9 cellular contexts compared by ENCODE assay signal in the genomic region with DNA sequence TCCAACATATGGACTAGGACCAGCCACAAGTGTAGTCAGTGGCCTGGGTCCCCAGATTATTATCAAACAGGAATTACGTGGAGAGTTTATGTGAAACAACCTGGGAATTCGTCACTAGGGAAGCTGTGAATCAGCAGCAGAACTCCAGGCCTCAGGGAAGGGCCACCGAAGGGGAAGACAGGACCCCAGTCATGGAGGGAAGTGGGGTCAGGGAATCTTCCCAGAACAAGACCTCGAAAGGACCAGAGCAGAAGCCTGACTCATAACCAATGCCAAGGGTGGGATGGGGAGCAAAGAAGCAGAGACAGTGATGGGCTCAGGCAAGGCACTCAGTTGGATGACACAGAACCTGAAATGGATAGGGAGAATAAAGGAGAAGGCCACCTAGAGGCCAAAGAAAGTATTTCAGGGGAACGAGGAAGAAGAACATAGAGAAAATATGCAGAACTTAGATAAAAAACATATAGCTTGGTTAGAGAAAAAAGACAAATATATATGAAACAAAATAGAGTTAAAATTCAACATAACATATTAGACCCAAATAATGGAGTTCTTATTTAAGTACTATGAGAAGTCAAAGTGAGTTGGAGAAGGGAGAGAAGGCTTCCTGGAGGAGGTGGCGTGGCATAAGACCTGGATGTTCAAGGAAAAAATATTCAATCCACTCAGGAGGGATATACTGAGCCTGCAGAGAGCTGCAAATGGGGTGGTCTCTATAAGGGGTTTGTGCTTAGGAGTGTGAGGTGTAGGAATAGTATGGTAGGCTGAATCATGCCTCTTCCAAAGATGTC.
DNase-seq lines count a peak whose midpoint lies in the region; ATAC-seq and TF ChIP-seq lines count a peak whose summit lies in the region.
"Had no signal": no experiment of that assay in that cellular context is flagged by ENCODE, and none has a peak within 500 bp of the region (broad histone marks: within the 10 kb centered on the region; RNA-seq: fewer than 3 reads in every experiment).

No MANE protein-coding gene starts in this region.

- peak; percentile 34; the same call in 1 of the 2 replicates for TF ChIP-seq RAD21 in HCT116 (IDR thresholded peaks at IDR 0.05; ENCODE audit: low read depth)

- H3K27ac Mint-ChIP-seq in T-helper 17 cell: peak overlapping the region; percentile 70
- H3K27ac Mint-ChIP-seq: activated naive CD8-positive, alpha-beta T cell had no signal

- peak; percentile 78 for ATAC-seq in HCT116
- ATAC-seq in T-helper 17 cell: no peak

- H3K36me3 ChIP-seq in DOHH2 (ENCODE audit: control insufficient read depth, low read length): no peaks in the 10 kb centered on the region
- H3K36me3 ChIP-seq in HCT116 (ENCODE audit: control insufficient read depth in 1 of 2, insufficient read depth in 2 of 2, low read length in 2 of 2): no peaks in the 10 kb centered on the region

- H3K9me2 ChIP-seq in DOHH2 (replicated peaks; ENCODE audit: control insufficient read depth, low read length): no peaks in the 10 kb centered on the region
- no peaks in the 10 kb centered on the region for H3K9me2 ChIP-seq in HCT116 (ENCODE audit: insufficient read depth)

- no peak overlapping the region for H3K9ac ChIP-seq in HCT116 (ENCODE audit: low read length)

- DNase-seq in HCT116 (ENCODE audit: low read depth, low spot score): no peak
- DNase-seq in T-helper 17 cell: no peak
- peak; percentile 17 for DNase-seq in kidney tubule cell (ENCODE audit: low spot score)
- DNase-seq in GOT3 (lab: John Stamatoyannopoulos, UW): no peak
- DNase-seq in SK-N-DZ (ENCODE audit: low spot score): no peak
- no peak for DNase-seq in NCI-H510A (lab: John Stamatoyannopoulos, UW)
- DNase-seq in NCI-H1048 (lab: John Stamatoyannopoulos, UW): no peak

- no peaks in the 10 kb centered on the region for H3K79me2 ChIP-seq in DOHH2 (ENCODE audit: control insufficient read depth, low read length)
- H3K79me2 ChIP-seq in HCT116 (ENCODE audit: insufficient read depth, low read length): no peaks in the 10 kb centered on the region

- no peak for TF ChIP-seq POLR2A in HCT116 (IDR thresholded peaks at IDR 0.05; ENCODE audit: borderline replicate concordance, extremely low read depth, insufficient read depth, insufficient read length)

- POLR2A ChIA-PET in HCT116 (lab: Charles Lee): no interaction called here

- H3K4me1 Mint-ChIP-seq in T-helper 17 cell: peaks cover 5% of the 10 kb centered on the region

- H3K4me1 ChIP-seq in DOHH2 (ENCODE audit: control insufficient read depth, low read length) (no peaks in the 10 kb centered on the region), HCT116 (ENCODE audit: control insufficient read depth in 1 of 2, insufficient read depth in 2 of 2, low read length in 2 of 2) (no peaks in the 10 kb centered on the region)

- H3K9me3 ChIP-seq in DOHH2 (ENCODE audit: control insufficient read depth, insufficient read depth, low read length) (no peaks in the 10 kb centered on the region), HCT116 (ENCODE audit: control insufficient read depth in 1 of 2, insufficient read depth in 1 of 2, low read depth in 1 of 2, low read length in 2 of 2) (no peaks in the 10 kb centered on the region), T-helper 17 cell (ENCODE audit: control insufficient read depth, low read length, poor library complexity, severe bottlenecking) (no peaks in the 10 kb centered on the region)

- intact Hi-C loops in HCT116 (cut with micrococcal nuclease): no loop called here

- H3F3A ChIP-seq in DOHH2 (ENCODE audit: control insufficient read depth, insufficient read depth): no peaks in the 10 kb centered on the region

- H4K20me1 ChIP-seq in DOHH2 (ENCODE audit: control insufficient read depth, insufficient read depth, low read depth, low read length) (no peaks in the 10 kb centered on the region), HCT116 (ENCODE audit: insufficient read depth) (no peaks in the 10 kb centered on the region)

- H3K27ac ChIP-seq in DOHH2 (ENCODE audit: low read depth, low read length) (no peak overlapping the region), HCT116 (ENCODE audit: low read depth, low read length) (no peak overlapping the region)

- no peak overlapping the region for H3K4me3 Mint-ChIP-seq in T-helper 17 cell
- H3K4me3 Mint-ChIP-seq: activated naive CD8-positive, alpha-beta T cell had no signal

- no peak overlapping the region for H2AFZ ChIP-seq in HCT116 (ENCODE audit: low read depth, low read length, poor library complexity, severe bottlenecking)

- BruUV-seq in HCT116 (replicated peaks; lab: Mats Ljungman, UMichigan): no TSS peak

- H3K27me3 ChIP-seq in DOHH2 (ENCODE audit: control insufficient read depth, low read length) (0 out of 2 replicates have a peak, but pooled peaks cover 4% of the 10 kb centered on the region), HCT116 (ENCODE audit: insufficient read depth, low read length) (0 out of 2 replicates have a peak, but pooled peaks cover 4% of the 10 kb centered on the region)

- RAD21 ChIA-PET in HCT116 (lab: Charles Lee; ENCODE audit: low non-redundant PET in 1 of 2, low total read pairs in 2 of 2, uncharacterized antibody in 2 of 2, unreplicated experiment in 2 of 2): interaction anchor here in 1 of 2 experiments (1.0 kb wide), 1 partner anchor 211 kb away, joined by 3 read pairs; no protein-coding TSS in a partner anchor

- no peak overlapping the region for H3K4me3 ChIP-seq in DOHH2 (ENCODE audit: low read length)
- H3K4me3 ChIP-seq in HCT116 (replicated peaks in 1 of 2; ENCODE audit: low read depth in 1 of 2, low read length in 2 of 2): no peak overlapping the region

- H3K27me3 Mint-ChIP-seq in T-helper 17 cell: peaks cover 68% of the 10 kb centered on the region
- H3K27me3 Mint-ChIP-seq: activated naive CD8-positive, alpha-beta T cell had no signal

- H3K4me2 ChIP-seq in DOHH2 (ENCODE audit: low read length) (no peak overlapping the region), HCT116 (ENCODE audit: low read length) (no peak overlapping the region)

- TF ChIP-seq CTCF in DOHH2 (IDR thresholded peaks at IDR 0.05; ENCODE audit: low read depth, low read length, poor library complexity, severe bottlenecking): peak; percentile 74
- TF ChIP-seq CTCF in HCT116 (IDR thresholded peaks at IDR 0.05 in 2 of 3, conservative IDR thresholded peaks at IDR 0.05 in 1 of 3; ENCODE audit: borderline replicate concordance in 1 of 3, insufficient read depth in 1 of 3, low read depth in 2 of 3, low read length in 2 of 3): peak; percentile 29 to 77 (median 57); a peak in 4 of 6 replicates

- CTCF ChIA-PET in HCT116 (lab: Charles Lee): interaction anchor here (0.6 to 1.8 kb wide), 7 partner anchors 9 to 814 kb away, joined by 3 to 17 read pairs (median 3); partner anchors contain the start of gene CAST

- peaks cover 10% of the 10 kb centered on the region for H3K36me3 Mint-ChIP-seq in T-helper 17 cell (ENCODE audit: low read depth)
- H3K36me3 Mint-ChIP-seq: activated naive CD8-positive, alpha-beta T cell had no signal

TF ChIP-seq in HCT116, 20 proteins besides CTCF, POLR2A, EP300 and RAD21:
- TF ChIP-seq ZFX (IDR thresholded peaks at IDR 0.05): no peak
- TF ChIP-seq SRF (IDR thresholded peaks at IDR 0.05; ENCODE audit: low read depth): no peak
- TF ChIP-seq ELF1 (IDR thresholded peaks at IDR 0.05; ENCODE audit: borderline replicate concordance, low read depth): no peak
- no peak for TF ChIP-seq ZBTB33 (IDR thresholded peaks at IDR 0.05; ENCODE audit: extremely low read depth, insufficient replicate concordance, low read length)
- TF ChIP-seq CBX3 (IDR thresholded peaks at IDR 0.05; ENCODE audit: low read depth): no peak
- no peak for TF ChIP-seq MAX (IDR thresholded peaks at IDR 0.05)
- no peak for TF ChIP-seq JUND (IDR thresholded peaks at IDR 0.05)
- TF ChIP-seq EZH2 (IDR thresholded peaks at IDR 0.05): no peak
- TF ChIP-seq TCF7L2 (IDR thresholded peaks at IDR 0.05; ENCODE audit: borderline replicate concordance, extremely low read depth, insufficient read depth, insufficient read length): no peak
- TF ChIP-seq FOSL1 (IDR thresholded peaks at IDR 0.05; ENCODE audit: low read depth): no peak
- no peak for TF ChIP-seq SP1 (IDR thresholded peaks at IDR 0.05; ENCODE audit: low read depth)
